In genomic region chr7:157336383-157337315, GRCh38 we compare ENCODE assay signal across 8 cellular contexts. TPM values are rescaled to one million over a fixed set of nuclear protein-coding genes. Genes with fewer than 3 reads are reported as not detected.
DNase-seq lines count a peak whose midpoint lies in the region; ATAC-seq and TF ChIP-seq lines count a peak whose summit lies in the region.

Gene DNAJB6, plus strand, starts transcription at chr7:157337004. Its CDS starts 21,569 bp downstream, at chr7:157358573.

- ATAC-seq in CD4-positive, alpha-beta T cell (ENCODE audit: poor library complexity), result peak; percentile 81
- ATAC-seq in GM19452 (IDR thresholded peaks at IDR 0.05; ENCODE audit: unreplicated experiment) (peak; percentile 70), HG03575 (IDR thresholded peaks at IDR 0.05; ENCODE audit: extremely low read depth, insufficient number of reproducible peaks, low FRiP score, unreplicated experiment) (peak; percentile 30)
- ATAC-seq in activated CD8-positive, alpha-beta T cell treated with anti-CD3 and anti-CD28 coated beads for 36 hours, result peak; percentile 79

- H3K9me3 Mint-ChIP-seq in CD4-positive, alpha-beta T cell, result no peaks in the 10 kb centered on the region
- no peaks in the 10 kb centered on the region for H3K9me3 Mint-ChIP-seq in activated CD8-positive, alpha-beta T cell treated with anti-CD3 and anti-CD28 coated beads for 36 hours

- intact Hi-C loops in CD4-positive, alpha-beta T cell (cut with DNase I, micrococcal nuclease), result loop anchor here in 1 of 2 experiments (2.0 to 5.0 kb wide), 4 partner anchors 51 to 444 kb away; partner anchors contain the start of genes LMBR1 and NOM1
- intact Hi-C loops in activated CD8-positive, alpha-beta T cell treated with anti-CD3 and anti-CD28 coated beads for 36 hours (cut with micrococcal nuclease), result loop anchor here (5.0 kb wide), 1 partner anchor 34 kb away; no protein-coding TSS in a partner anchor
- intact Hi-C loops in lower leg skin (cut with DNase I; ENCODE audit: low total_unique reads), result no loop called here

- H3K27ac ChIP-seq in CD4-positive, alpha-beta T cell (ENCODE audit: low read depth, low read length), result peak within 1 kb of the TSS; percentile 85

- H3K4me3 ChIP-seq in lower leg skin (ENCODE audit: low read depth, poor library complexity, severe bottlenecking), result peak within 1 kb of the TSS; percentile 74

- CTCF ChIA-PET in CD4-positive, alpha-beta T cell (lab: Charles Lee), result interaction anchor here (0.8 to 1.3 kb wide), 2 partner anchors 34 to 50 kb away, joined by 3 to 4 read pairs; no protein-coding TSS in a partner anchor
- CTCF ChIA-PET in activated CD8-positive, alpha-beta T cell treated with anti-CD3 and anti-CD28 coated beads for 36 hours (lab: Charles Lee), result no interaction called here

- H3K36me3 Mint-ChIP-seq in CD4-positive, alpha-beta T cell (ENCODE audit: low read depth), result peaks cover 34% of the 10 kb centered on the region
- H3K36me3 Mint-ChIP-seq in activated CD8-positive, alpha-beta T cell treated with anti-CD3 and anti-CD28 coated beads for 36 hours (ENCODE audit: low read depth), result peaks cover 23% of the 10 kb centered on the region

- H3K9me3 ChIP-seq in CD4-positive, alpha-beta T cell (ENCODE audit: control insufficient read depth, low read length), result no peaks in the 10 kb centered on the region

- TF ChIP-seq CTCF in CD4-positive, alpha-beta T cell (IDR thresholded peaks at IDR 0.05), result no peak
- no peak for TF ChIP-seq CTCF in activated CD8-positive, alpha-beta T cell treated with anti-CD3 and anti-CD28 coated beads for 36 hours (IDR thresholded peaks at IDR 0.05)
- TF ChIP-seq CTCF in lower leg skin (IDR thresholded peaks at IDR 0.05), result no peak

- peak within 1 kb of the TSS; percentile 98 for H3K4me3 Mint-ChIP-seq in CD4-positive, alpha-beta T cell
- H3K4me3 Mint-ChIP-seq in activated CD8-positive, alpha-beta T cell treated with anti-CD3 and anti-CD28 coated beads for 36 hours, result peak within 1 kb of the TSS; percentile 87

- WGBS in lower leg skin, 2 donors, result 0 to 1% methylated on average over 54 to 83 of the region's 114 CpGs

- H3K27me3 ChIP-seq in CD4-positive, alpha-beta T cell (ENCODE audit: control insufficient read depth, insufficient read depth, low read length), result no peaks in the 10 kb centered on the region

- H3K4me1 Mint-ChIP-seq in CD4-positive, alpha-beta T cell (ENCODE audit: low read depth), result peaks cover 38% of the 10 kb centered on the region
- peaks cover 33% of the 10 kb centered on the region for H3K4me1 Mint-ChIP-seq in activated CD8-positive, alpha-beta T cell treated with anti-CD3 and anti-CD28 coated beads for 36 hours (ENCODE audit: low read depth)

- peak in 1 of 2 donors; percentile 88 for TF ChIP-seq POLR2A in lower leg skin (IDR thresholded peaks at IDR 0.05)

- POLR2A ChIA-PET in CD4-positive, alpha-beta T cell (lab: Charles Lee), result interaction anchor here (0.5 to 4.4 kb wide), 3 partner anchors 11 to 34 kb away, joined by 3 to 38 read pairs (median 3); no protein-coding TSS in a partner anchor
- POLR2A ChIA-PET in activated CD8-positive, alpha-beta T cell treated with anti-CD3 and anti-CD28 coated beads for 36 hours (lab: Charles Lee), result interaction anchor here (0.9 to 4.0 kb wide), 6 partner anchors 10 to 40 kb away, joined by 3 to 22 read pairs (median 4); no protein-coding TSS in a partner anchor

- peak; percentile 92 to 98 (median 94) for DNase-seq in CD4-positive, alpha-beta T cell
- peak; percentile 65 for DNase-seq in NCI-H82 treated with DMSO at 0.1 percent for 48 hours (lab: John Stamatoyannopoulos, UW; ENCODE audit: unreplicated experiment)
- peak; percentile 94 for DNase-seq in activated CD8-positive, alpha-beta T cell treated with anti-CD3 and anti-CD28 coated beads for 36 hours
- DNase-seq in ecto neural progenitor cell (ENCODE audit: low spot score), result peak; percentile 95
- peak; percentile 92 to 99 for DNase-seq in lower leg skin (ENCODE audit: low spot score in 2 of 2)
- peak; percentile 94 to 95 for DNase-seq in stimulated activated CD4-positive, alpha-beta T cell treated with anti-CD3 and anti-CD28 coated beads, Interleukin-4, amount 100 ng/mL, for 4 hours

- peak within 1 kb of the TSS; percentile 99 for H3K27ac Mint-ChIP-seq in CD4-positive, alpha-beta T cell
- peak within 1 kb of the TSS; percentile 95 for H3K27ac Mint-ChIP-seq in activated CD8-positive, alpha-beta T cell treated with anti-CD3 and anti-CD28 coated beads for 36 hours

- peaks cover 4% of the 10 kb centered on the region for H3K27me3 Mint-ChIP-seq in CD4-positive, alpha-beta T cell
- peaks cover 5% of the 10 kb centered on the region for H3K27me3 Mint-ChIP-seq in activated CD8-positive, alpha-beta T cell treated with anti-CD3 and anti-CD28 coated beads for 36 hours

RNA-seq across cellular contexts. Expression of gene DNAJB6, which starts in this region (rescaled TPM):
- total RNA-seq in CD4-positive, alpha-beta T cell, result 100 to 1,000 TPM; 232 to 242 TPM
- total RNA-seq in activated CD8-positive, alpha-beta T cell treated with anti-CD3 and anti-CD28 coated beads for 36 hours, result 10 to 100 TPM; 67.8 to 80.6 TPM
- total RNA-seq in lower leg skin, result 100 to 1,000 TPM; 179 to 254 (median 212) TPM

Comparison
In these comparisons a context has a peak if more than half of its experiments do, and no peak if none do; other contexts are left out.
1. Peak in every context shown above with its lines: DNase-seq, ATAC-seq, H3K4me3 ChIP-seq and H3K27ac ChIP-seq.
2. ATAC-seq: peak in every context shown above with its lines; median percentile 81 in CD4-positive, alpha-beta T cell; 79 in activated CD8-positive, alpha-beta T cell treated with anti-CD3 and anti-CD28 coated beads for 36 hours; 70 in GM19452; 30 in HG03575.